Comparison of ENCODE assay signal across 27 cellular contexts in genomic region chr5:61435368-61435767, GRCh38.
"Had no signal": no experiment of that assay in that cellular context is flagged by ENCODE, and none has a peak within 500 bp of the region (broad histone marks: within the 10 kb centered on the region; RNA-seq: fewer than 3 reads in every experiment).

No MANE protein-coding gene starts in this region.

- H3K4me1 ChIP-seq: breast epithelium had no signal

- DNase-seq: activated CD4-positive, alpha-beta T cell treated with anti-CD3 and anti-CD28 coated beads for 4 hours; activated CD8-positive, alpha-beta memory T cell treated with anti-CD3 and anti-CD28 coated beads, Interleukin-2, amount 50 U/mL, for 4 hours; activated CD8-positive, alpha-beta T cell treated with anti-CD3 and anti-CD28 coated beads for 36 hours; activated gamma-delta T cell treated with Interleukin-2 at 50 U/mL for 16 hours; activated naive CD4-positive, alpha-beta T cell treated with anti-CD3 and anti-CD28 coated beads, Interleukin-2, amount 10 ng/mL, durations not matched to agents 7 days and 5 days; activated naive CD8-positive, alpha-beta T cell treated with anti-CD3 and anti-CD28 coated beads, Interleukin-2, amount 10 ng/mL, durations not matched to agents 7 days and 5 days; activated T-cell treated with anti-CD3 and anti-CD28 coated beads, Interleukin-2, amount 50 U/mL, for 72 hours; adrenal gland; aorta; central memory CD4-positive, alpha-beta T cell; Karpas-422; MM.1S; NCI-H1105; NCI-H1436; NCI-H1694 treated with DMSO at 0.1 percent for 48 hours; NCI-H2029 treated with DMSO at 0.1 percent for 48 hours; NCI-H345; NCI-H510A; NCI-H526 treated with DMSO at 0.1 percent for 48 hours; NK-92 treated with Interleukin-12 subunit alpha and Interleukin-12 subunit beta, amount 100 ng/mL, for 24 hours; OCI-M1; RPMI8226; SJCRH30 had no signal

- H3K9me3 ChIP-seq: adrenal gland, breast epithelium, SJCRH30 had no signal

- H3K36me3 ChIP-seq: adrenal gland, breast epithelium, SJCRH30 had no signal

- H3K4me3 ChIP-seq: adrenal gland, breast epithelium, SJCRH30 had no signal

- H3K27me3 ChIP-seq: adrenal gland, breast epithelium, SJCRH30 had no signal

- H3K27ac ChIP-seq: adrenal gland, breast epithelium, SJCRH30 had no signal

- ATAC-seq: activated CD4-positive, CD25-positive, alpha-beta regulatory T cell treated with anti-CD3 and anti-CD28 coated beads, Interleukin-2, amount 50 U/mL, for 24 hours; activated CD8-positive, alpha-beta T cell treated with anti-CD3 and anti-CD28 coated beads for 36 hours; activated T-cell treated with anti-CD3 and anti-CD28 coated beads, Interleukin-2, amount 50 U/mL, for 72 hours; Panc1; Right ventricle myocardium inferior had no signal
